Comparison of ENCODE assay signal across 29 cellular contexts in the genomic region with DNA sequence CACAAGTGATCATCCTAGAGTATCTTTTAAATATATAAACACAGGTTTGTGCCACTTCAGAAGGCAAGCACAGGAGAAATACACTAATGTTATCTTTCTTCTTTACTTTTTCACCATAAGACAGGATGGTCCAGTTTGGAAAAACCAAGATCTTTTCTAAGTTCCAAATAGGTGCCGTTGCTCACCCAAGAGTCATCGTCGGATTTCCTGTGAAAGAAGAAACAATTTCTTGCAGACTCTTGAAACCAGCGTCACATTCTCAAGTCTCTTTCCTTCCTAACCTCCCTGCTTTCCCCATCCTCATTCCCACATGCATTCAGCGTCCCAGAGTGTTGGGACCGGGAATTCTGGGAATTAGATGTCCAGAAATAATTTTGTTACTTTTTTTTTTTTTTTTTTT.
"Had no signal": no experiment of that assay in that cellular context is flagged by ENCODE, and none has a peak within 500 bp of the region (broad histone marks: within the 10 kb centered on the region; RNA-seq: fewer than 3 reads in every experiment).

No MANE protein-coding gene starts in this region.

- H3K9me3 ChIP-seq: ovary, psoas muscle, right lobe of liver, sigmoid colon, suprapubic skin, testis, tibial artery, transverse colon, upper lobe of left lung, vagina had no signal

- DNase-seq: naive thymus-derived CD4-positive, alpha-beta T cell; natural killer cell; occipital lobe; ovary; posterior cingulate gyrus; psoas muscle; right cardiac atrium; right lobe of liver; sigmoid colon; small intestine; stimulated activated CD4-positive, alpha-beta T cell treated with anti-CD3 and anti-CD28 coated beads, Interleukin-15, amount 100 ng/mL, for 24 hours; stimulated activated CD4-positive, alpha-beta T cell treated with anti-CD3 and anti-CD28 coated beads, Interleukin-2, amount 100 ng/mL, for 24 hours; stimulated activated CD4-positive, alpha-beta T cell treated with anti-CD3 and anti-CD28 coated beads, Interleukin-2, amount 100 ng/mL, for 48 hours; stimulated activated CD4-positive, alpha-beta T cell treated with anti-CD3 and anti-CD28 coated beads, Interleukin-4, amount 100 ng/mL, for 24 hours; stimulated activated naive CD4-positive, alpha-beta T cell; stimulated activated naive CD8-positive, alpha-beta T cell treated with anti-CD3 and anti-CD28 coated beads, Interleukin-15, amount 100 ng/mL, for 72 hours; stimulated activated naive CD8-positive, alpha-beta T cell treated with anti-CD3 and anti-CD28 coated beads, Interleukin-15, Interleukin-2, amounts not matched to agents 100 U/mL and 50 U/mL, for 24 hours; substantia nigra; testis; tibial artery; transverse colon; upper lobe of left lung had no signal

- H3K27ac Mint-ChIP-seq: natural killer cell; nephron; neural progenitor cell; progenitor cell of endocrine pancreas; stimulated activated memory B cell treated with anti-CD40 and anti-IgM and Interleukin-4, amounts not matched to agents 10 μg/mL and 1 μg/mL and 100 μg/mL, for 72 hours had no signal

- H3K36me3 ChIP-seq: ovary, right lobe of liver, sigmoid colon, tibial artery, transverse colon had no signal

- H3K4me3 ChIP-seq: neural progenitor cell, ovary, psoas muscle, right lobe of liver, sigmoid colon, suprapubic skin, testis, tibial artery, transverse colon, upper lobe of left lung, vagina had no signal

- H3K27me3 Mint-ChIP-seq: naive thymus-derived CD4-positive, alpha-beta T cell; progenitor cell of endocrine pancreas; stimulated activated memory B cell treated with anti-CD40 and anti-IgM and Interleukin-4, amounts not matched to agents 10 μg/mL and 1 μg/mL and 100 μg/mL, for 72 hours; stimulated activated naive CD8-positive, alpha-beta T cell treated with anti-CD3 and anti-CD28 coated beads, Interleukin-15, amount 100 ng/mL, for 72 hours had no signal

- ATAC-seq: naive thymus-derived CD4-positive, alpha-beta T cell; natural killer cell; psoas muscle; right cardiac atrium; right lobe of liver; stimulated activated memory B cell treated with anti-CD40 and anti-IgM and Interleukin-4, amounts not matched to agents 10 μg/mL and 1 μg/mL and 100 μg/mL, for 72 hours; stimulated activated naive CD8-positive, alpha-beta T cell treated with anti-CD3 and anti-CD28 coated beads, Interleukin-15, Interleukin-2, amounts not matched to agents 100 U/mL and 50 U/mL, for 24 hours had no signal

- H3K4me1 Mint-ChIP-seq: nephron had no signal

- H3K27me3 ChIP-seq: neural progenitor cell, ovary, right lobe of liver, sigmoid colon, suprapubic skin, testis, transverse colon, upper lobe of left lung, vagina had no signal

- H3K9me3 Mint-ChIP-seq: natural killer cell; nephron; neural progenitor cell; stimulated activated memory B cell treated with anti-CD40 and anti-IgM and Interleukin-4, amounts not matched to agents 10 μg/mL and 1 μg/mL and 100 μg/mL, for 72 hours; stimulated activated naive CD8-positive, alpha-beta T cell treated with anti-CD3 and anti-CD28 coated beads, Interleukin-15, amount 100 ng/mL, for 72 hours had no signal

- H3K27ac ChIP-seq: neural progenitor cell, ovary, parathyroid adenoma, psoas muscle, right lobe of liver, sigmoid colon, suprapubic skin, testis, tibial artery, transverse colon, upper lobe of left lung, vagina had no signal

- H3K4me3 Mint-ChIP-seq: natural killer cell; nephron; neural progenitor cell; stimulated activated memory B cell treated with anti-CD40 and anti-IgM and Interleukin-4, amounts not matched to agents 10 μg/mL and 1 μg/mL and 100 μg/mL, for 72 hours; stimulated activated naive CD8-positive, alpha-beta T cell treated with anti-CD3 and anti-CD28 coated beads, Interleukin-15, amount 100 ng/mL, for 72 hours had no signal

- H3K4me1 ChIP-seq: neural progenitor cell, parathyroid adenoma, psoas muscle, right lobe of liver, sigmoid colon, suprapubic skin, testis, tibial artery, transverse colon, upper lobe of left lung, vagina had no signal
